In the genomic region with DNA sequence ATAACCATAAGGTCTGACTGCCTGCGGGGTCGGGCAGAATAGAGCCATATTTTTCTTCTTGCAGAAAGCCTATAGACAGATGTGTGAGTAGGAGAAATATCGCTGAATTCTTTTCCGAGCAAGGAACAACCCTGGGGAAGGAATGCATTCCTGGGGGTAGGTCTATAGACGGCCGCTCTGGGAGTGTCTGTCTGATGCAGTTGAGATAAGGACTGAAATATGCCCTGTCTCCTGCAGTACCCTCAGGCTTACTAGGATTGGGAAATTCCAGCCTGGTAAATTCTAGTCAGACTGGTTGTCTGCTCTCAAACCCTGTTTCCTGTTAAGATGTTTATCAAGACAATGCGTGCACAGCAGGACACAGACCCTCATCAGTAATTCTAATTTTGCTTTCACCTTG, we compare ENCODE assay signal across 2 cellular contexts.
A peak's percentile ranks its signal among the peaks of the same experiment; 100 is the strongest.
TF ChIP-seq lines count a peak whose summit lies in the region.

No MANE protein-coding gene starts in this region.

TF ChIP-seq in WTC11, 78 proteins besides CTCF, POLR2A, EP300 and RAD21:
- TF ChIP-seq TEAD1 (CRISPR knock-in tag; IDR thresholded peaks at IDR 0.05): peak; percentile 57; the same call in 1 of the 2 replicates

TF ChIP-seq in H1, 55 proteins besides CTCF, POLR2A, EP300 and RAD21:
- TF ChIP-seq TEAD4 (IDR thresholded peaks at IDR 0.05; ENCODE audit: low read depth, low read length) (peak; percentile 36; the same call in 1 of the 2 replicates), CEBPB (IDR thresholded peaks at IDR 0.05; ENCODE audit: low read depth, low read length) (0 out of 2 replicates have a peak, but pooled peaks have one; percentile 23)
